ENCODE assay signal across 8 cellular contexts in genomic region chr3:9224490-9224889, GRCh38. TPM values are rescaled to one million over a fixed set of nuclear protein-coding genes. Genes with fewer than 3 reads are reported as not detected.
DNase-seq lines count a peak whose midpoint lies in the region; ATAC-seq and TF ChIP-seq lines count a peak whose summit lies in the region.

No MANE protein-coding gene starts in this region.

- intact Hi-C loops in activated T-helper 2 cell treated with anti-CD3 and anti-CD28 coated beads, Interferon-gamma antibody, Interleukin-2, Interleukin-4, amounts not matched to agents 10 μg/mL and 5 μg/mL and 100 μg/mL, durations not matched to agents 14 hours and 24 hours and 36 hours (cut with micrococcal nuclease): loop anchor here (1.0 to 5.0 kb wide), 4 partner anchors 19 to 78 kb away; partner anchors contain the start of gene SRGAP3

- peak; percentile 92 for ATAC-seq in HG03045 (IDR thresholded peaks at IDR 0.05; ENCODE audit: unreplicated experiment)

- H3K4me3 Mint-ChIP-seq in activated T-helper 2 cell treated with anti-CD3 and anti-CD28 coated beads, Interferon-gamma antibody, Interleukin-2, Interleukin-4, amounts not matched to agents 10 μg/mL and 5 μg/mL and 100 μg/mL, durations not matched to agents 14 hours and 24 hours and 36 hours (ENCODE audit: low read depth): peak overlapping the region; percentile 43
- H3K4me3 Mint-ChIP-seq in immature natural killer cell: no peak overlapping the region

- no peak overlapping the region for H3K27ac Mint-ChIP-seq in activated T-helper 2 cell treated with anti-CD3 and anti-CD28 coated beads, Interferon-gamma antibody, Interleukin-2, Interleukin-4, amounts not matched to agents 10 μg/mL and 5 μg/mL and 100 μg/mL, durations not matched to agents 14 hours and 24 hours and 36 hours
- no peak overlapping the region for H3K27ac Mint-ChIP-seq in immature natural killer cell

- no peak overlapping the region for H3K4me3 ChIP-seq in GM12864 (ENCODE audit: low read depth, low read length)

- no peaks in the 10 kb centered on the region for H3K9me3 Mint-ChIP-seq in activated T-helper 2 cell treated with anti-CD3 and anti-CD28 coated beads, Interferon-gamma antibody, Interleukin-2, Interleukin-4, amounts not matched to agents 10 μg/mL and 5 μg/mL and 100 μg/mL, durations not matched to agents 14 hours and 24 hours and 36 hours
- H3K9me3 Mint-ChIP-seq in immature natural killer cell: no peaks in the 10 kb centered on the region

- peak; percentile 49 for DNase-seq in GM12864 (ENCODE audit: low read depth)
- DNase-seq in GM19240 (ENCODE audit: insufficient read length, low spot score): peak; percentile 61
- DNase-seq in activated T-helper 2 cell treated with anti-CD3 and anti-CD28 coated beads, Interferon-gamma antibody, Interleukin-2, Interleukin-4, amounts not matched to agents 10 μg/mL and 5 μg/mL and 100 μg/mL, durations not matched to agents 14 hours and 24 hours and 36 hours (ENCODE audit: low spot score): peak; percentile 34
- DNase-seq in cerebellar nuclear complex (lab: John Stamatoyannopoulos, UW): no peak
- no peak for DNase-seq in NCI-H2196 (lab: John Stamatoyannopoulos, UW; ENCODE audit: unreplicated experiment)
- no peak for DNase-seq in immature natural killer cell
- no peak for DNase-seq in cortex of kidney (lab: John Stamatoyannopoulos, UW)

- peak; percentile 41 for TF ChIP-seq CTCF in GM12864 (IDR thresholded peaks at IDR 0.05; ENCODE audit: low read depth, low read length, missing control alignments)

- peaks cover 2% of the 10 kb centered on the region for H3K27me3 Mint-ChIP-seq in activated T-helper 2 cell treated with anti-CD3 and anti-CD28 coated beads, Interferon-gamma antibody, Interleukin-2, Interleukin-4, amounts not matched to agents 10 μg/mL and 5 μg/mL and 100 μg/mL, durations not matched to agents 14 hours and 24 hours and 36 hours (ENCODE audit: low read depth)
- peaks cover 0 to 2% (median 2%) of the 10 kb centered on the region in 3 donors for H3K27me3 Mint-ChIP-seq in immature natural killer cell (ENCODE audit: low read depth in 3 of 3)

- H3K4me1 Mint-ChIP-seq in activated T-helper 2 cell treated with anti-CD3 and anti-CD28 coated beads, Interferon-gamma antibody, Interleukin-2, Interleukin-4, amounts not matched to agents 10 μg/mL and 5 μg/mL and 100 μg/mL, durations not matched to agents 14 hours and 24 hours and 36 hours (ENCODE audit: low read depth): peaks cover 61% of the 10 kb centered on the region
- H3K4me1 Mint-ChIP-seq in immature natural killer cell: peaks cover 3 to 15% of the 10 kb centered on the region in 2 donors

- H3K36me3 Mint-ChIP-seq in activated T-helper 2 cell treated with anti-CD3 and anti-CD28 coated beads, Interferon-gamma antibody, Interleukin-2, Interleukin-4, amounts not matched to agents 10 μg/mL and 5 μg/mL and 100 μg/mL, durations not matched to agents 14 hours and 24 hours and 36 hours (ENCODE audit: low read depth): peaks cover 5% of the 10 kb centered on the region
- H3K36me3 Mint-ChIP-seq in immature natural killer cell: no peaks in the 10 kb centered on the region

RNA-seq across cellular contexts. Expression of gene SRGAP3, which starts 25.0 kb away (rescaled TPM):
- 0.71 and 0.85 TPM in 2 replicates for total RNA-seq in activated T-helper 2 cell treated with anti-CD3 and anti-CD28 coated beads, Interferon-gamma antibody, Interleukin-2, Interleukin-4, amounts not matched to agents 10 μg/mL and 5 μg/mL and 100 μg/mL, durations not matched to agents 14 hours and 24 hours and 36 hours
- polyA plus RNA-seq in immature natural killer cell: under 1 TPM in 2 of 3 donors, not detected in 1; 0.29 to 0.99 TPM

Comparison
In these comparisons a context has a peak if more than half of its experiments do, and no peak if none do; other contexts are left out.
1. DNase-seq: peak in GM12864 (single experiment), GM19240 (single experiment) and activated T-helper 2 cell treated with anti-CD3 and anti-CD28 coated beads, Interferon-gamma antibody, Interleukin-2, Interleukin-4, amounts not matched to agents 10 μg/mL and 5 μg/mL and 100 μg/mL, durations not matched to agents 14 hours and 24 hours and 36 hours (single experiment); none in cerebellar nuclear complex (0 of 2), NCI-H2196 (single experiment), immature natural killer cell (0 of 3) and cortex of kidney (single experiment).